Comparison of ENCODE assay signal across 16 cellular contexts in the genomic region with DNA sequence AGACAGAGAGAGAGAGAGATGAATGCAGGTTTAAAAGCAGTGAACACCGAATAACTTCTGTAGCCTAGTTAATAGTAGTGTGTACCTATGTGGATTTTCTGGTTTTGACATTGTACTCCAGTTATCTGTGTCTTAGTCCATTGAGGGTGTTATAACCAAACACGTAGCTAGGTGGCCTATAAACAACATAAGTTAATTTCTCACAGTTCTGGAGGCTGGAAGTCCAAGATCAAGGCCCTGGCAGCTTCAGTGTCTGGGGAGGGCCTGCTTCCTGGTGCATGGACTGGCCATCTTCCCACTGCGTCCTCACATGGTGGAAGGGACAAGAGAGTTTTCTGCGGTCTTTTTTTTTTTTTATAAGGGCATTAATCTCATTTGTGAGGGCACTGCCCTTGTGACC. TPM values are rescaled to one million over a fixed set of nuclear protein-coding genes. Genes with fewer than 3 reads are reported as not detected.
DNase-seq lines count a peak whose midpoint lies in the region; ATAC-seq and TF ChIP-seq lines count a peak whose summit lies in the region.
"Had no signal": no experiment of that assay in that cellular context is flagged by ENCODE, and none has a peak within 500 bp of the region (broad histone marks: within the 10 kb centered on the region; RNA-seq: fewer than 3 reads in every experiment).

No MANE protein-coding gene starts in this region.

- POLR2A ChIA-PET in RWPE1 (lab: Yijun Ruan, JAX; ENCODE audit: low non-redundant PET) = no interaction called here

- peak; percentile 8 for DNase-seq in NCI-H345 (lab: John Stamatoyannopoulos, UW)
- DNase-seq in NCI-H345 treated with DMSO at 0.1 percent for 48 hours (lab: John Stamatoyannopoulos, UW; ENCODE audit: unreplicated experiment) = no peak
- DNase-seq in HFFc6 = no peak
- no peak for DNase-seq in RWPE1 (ENCODE audit: low spot score)
- no peak for DNase-seq in left colon
- DNase-seq in activated CD4-positive, CD25-positive, alpha-beta regulatory T cell treated with anti-CD3 and anti-CD28 coated beads, Interleukin-2, amount 50 U/mL, for 72 hours = no peak
- DNase-seq: GF-D8; GM23248; stimulated activated CD4-positive, alpha-beta T cell treated with anti-CD3 and anti-CD28 coated beads, Interleukin-1b, Interleukin-23, amount 100 ng/mL, for 48 hours; stimulated activated naive CD4-positive, alpha-beta T cell treated with Interleukin-2 at 50 U/mL for 16 hours had no signal

- H3K27ac Mint-ChIP-seq in HFFc6 = no peak overlapping the region
- H3K27ac Mint-ChIP-seq: activated T-helper 1 cell treated with anti-CD3 and anti-CD28 coated beads, Interleukin-12 subunit alpha, Interleukin-12 subunit beta, Interleukin-2, Interleukin-4 antibody, amounts not matched to agents 30 ng/mL and 10 ng/mL and 1 ng/mL, durations not matched to agents 14 hours and 24 hours and 36 hours; brain had no signal

- H3K4me1 Mint-ChIP-seq in HFFc6 (ENCODE audit: low read depth) = no peaks in the 10 kb centered on the region

- peaks cover 2% of the 10 kb centered on the region for H3K9me3 Mint-ChIP-seq in HFFc6

- peaks cover 3% of the 10 kb centered on the region for H3K27me3 Mint-ChIP-seq in HFFc6 (ENCODE audit: insufficient read depth)

- TF ChIP-seq CTCF in HFFc6 (IDR thresholded peaks at IDR 0.05) = peak; percentile 42
- TF ChIP-seq CTCF in RWPE1 (conservative IDR thresholded peaks at IDR 0.05; ENCODE audit: low read depth) = 0 out of 2 replicates have a peak, but pooled peaks have one; percentile 12

- peak; percentile 62 for ATAC-seq in left colon
- ATAC-seq in GM19395 (IDR thresholded peaks at IDR 0.05; ENCODE audit: unreplicated experiment) = no peak
- no peak for ATAC-seq in HG03159 (IDR thresholded peaks at IDR 0.05; ENCODE audit: unreplicated experiment)

- H3K4me3 Mint-ChIP-seq in HFFc6 = no peak overlapping the region
- H3K4me3 Mint-ChIP-seq: activated T-helper 1 cell treated with anti-CD3 and anti-CD28 coated beads, Interleukin-12 subunit alpha, Interleukin-12 subunit beta, Interleukin-2, Interleukin-4 antibody, amounts not matched to agents 30 ng/mL and 10 ng/mL and 1 ng/mL, durations not matched to agents 14 hours and 24 hours and 36 hours had no signal

- CTCF ChIA-PET in RWPE1 (lab: Yijun Ruan, JAX) = interaction anchor here (1.7 kb wide), 1 partner anchor 97 kb away, joined by 7 read pairs; no protein-coding TSS in a partner anchor

- intact Hi-C loops in left colon (cut with DNase I, micrococcal nuclease) = no loop called here

- no peak overlapping the region for H3K27ac ChIP-seq in RWPE1
- H3K27ac ChIP-seq: GM23248 had no signal

- H3K36me3 Mint-ChIP-seq in HFFc6 (ENCODE audit: low read depth) = no peaks in the 10 kb centered on the region
- H3K36me3 Mint-ChIP-seq: brain had no signal

RNA-seq across cellular contexts. Expression of a gene that starts 23.5 kb away (rescaled TPM):
- not detected for total RNA-seq in HFFc6 (2021; fragmentation: NEBNext Ultra II Directional; extraction: Animal tissue kit (Norgen Biotek cat#: 25700))
- total RNA-seq in left colon = 100 to 1,000 TPM; 566 to 682 TPM
- total RNA-seq: activated T-helper 1 cell treated with anti-CD3 and anti-CD28 coated beads, Interleukin-12 subunit alpha, Interleukin-12 subunit beta, Interleukin-2, Interleukin-4 antibody, amounts not matched to agents 30 ng/mL and 10 ng/mL and 1 ng/mL, durations not matched to agents 14 hours and 24 hours and 36 hours; GM23248; IMR-90; omental fat pad had no signal

Comparison
In these comparisons a context has a peak if more than half of its experiments do, and no peak if none do; other contexts are left out.
1. RNA of a gene that starts 23.5 kb away (total RNA-seq): 566 to 682 TPM in left colon; not detected in HFFc6; every median in the first group is over 100 times any median in the second.